Comparison of ENCODE assay signal across 18 cellular contexts in genomic region chr17:42119301-42119700, GRCh38. TPM values are rescaled to one million over a fixed set of nuclear protein-coding genes. Genes with fewer than 3 reads are reported as not detected.
DNase-seq lines count a peak whose midpoint lies in the region; ATAC-seq and TF ChIP-seq lines count a peak whose summit lies in the region.
"Had no signal": no experiment of that assay in that cellular context is flagged by ENCODE, and none has a peak within 500 bp of the region (broad histone marks: within the 10 kb centered on the region; RNA-seq: fewer than 3 reads in every experiment).

No MANE protein-coding gene starts in this region.

- H3K27ac ChIP-seq in HCT116 (ENCODE audit: low read depth, low read length), result no peak overlapping the region
- no peak overlapping the region for H3K27ac ChIP-seq in osteoblast (ENCODE audit: low read depth, low read length)
- H3K27ac ChIP-seq: cardiac muscle cell, parathyroid adenoma, right lobe of liver had no signal

- no peak overlapping the region for H3K27ac Mint-ChIP-seq in activated T-cell treated with anti-CD3 and anti-CD28 coated beads, Interleukin-2, amount 50 U/mL, for 72 hours
- peak overlapping the region; percentile 34 for H3K27ac Mint-ChIP-seq in activated CD8-positive, alpha-beta T cell treated with anti-CD3 and anti-CD28 coated beads, Interleukin-2, amount 10 ng/mL, durations not matched to agents 7 days and 5 days

- H3K4me1 Mint-ChIP-seq in activated T-cell treated with anti-CD3 and anti-CD28 coated beads, Interleukin-2, amount 50 U/mL, for 4 hours (ENCODE audit: low read depth), result peaks cover 20% of the 10 kb centered on the region
- H3K4me1 Mint-ChIP-seq in activated T-cell treated with anti-CD3 and anti-CD28 coated beads, Interleukin-2, amount 50 U/mL, for 72 hours (ENCODE audit: low read depth), result peaks cover 39% of the 10 kb centered on the region
- H3K4me1 Mint-ChIP-seq in activated CD8-positive, alpha-beta T cell treated with anti-CD3 and anti-CD28 coated beads, Interleukin-2, amount 10 ng/mL, durations not matched to agents 7 days and 5 days (ENCODE audit: low read depth), result peaks cover 42% of the 10 kb centered on the region

- peaks cover 18% of the 10 kb centered on the region for H3K36me3 Mint-ChIP-seq in activated T-cell treated with anti-CD3 and anti-CD28 coated beads, Interleukin-2, amount 50 U/mL, for 4 hours (ENCODE audit: insufficient read depth)
- peaks cover 0 to 6% of the 10 kb centered on the region in 2 donors for H3K36me3 Mint-ChIP-seq in activated T-cell treated with anti-CD3 and anti-CD28 coated beads, Interleukin-2, amount 50 U/mL, for 72 hours (ENCODE audit: insufficient read depth in 2 of 2)
- peaks cover 26% of the 10 kb centered on the region for H3K36me3 Mint-ChIP-seq in activated CD8-positive, alpha-beta T cell treated with anti-CD3 and anti-CD28 coated beads, Interleukin-2, amount 10 ng/mL, durations not matched to agents 7 days and 5 days (ENCODE audit: low read depth)

- CTCF ChIA-PET in HCT116 (lab: Charles Lee), result no interaction called here
- CTCF ChIA-PET in activated CD8-positive, alpha-beta T cell treated with anti-CD3 and anti-CD28 coated beads, Interleukin-2, amount 10 ng/mL, durations not matched to agents 7 days and 5 days (lab: Charles Lee), result interaction anchor here (0.8 to 16.9 kb wide), 15 partner anchors 11 to 286 kb away, joined by 3 to 168 read pairs (median 6); partner anchors contain the start of genes DNAJC7, KCNH4 and NKIRAS2

- H3K9me3 ChIP-seq in HCT116 (ENCODE audit: control insufficient read depth in 1 of 2, insufficient read depth in 1 of 2, low read depth in 1 of 2, low read length in 2 of 2) (no peaks in the 10 kb centered on the region), osteoblast (ENCODE audit: low read depth, low read length) (no peaks in the 10 kb centered on the region)
- H3K9me3 ChIP-seq: right lobe of liver had no signal

- no peak for TF ChIP-seq RAD21 in HCT116 (IDR thresholded peaks at IDR 0.05; ENCODE audit: low read depth)

- ATAC-seq in activated T-cell treated with anti-CD3 and anti-CD28 coated beads, Interleukin-2, amount 50 U/mL, for 4 hours, result no peak
- no peak for ATAC-seq in activated T-cell treated with anti-CD3 and anti-CD28 coated beads, Interleukin-2, amount 50 U/mL, for 72 hours (replicated peaks in 1 of 2)
- ATAC-seq in HCT116 (no peak), GM21737 (IDR thresholded peaks at IDR 0.05; ENCODE audit: unreplicated experiment) (no peak)
- ATAC-seq in activated CD8-positive, alpha-beta T cell treated with anti-CD3 and anti-CD28 coated beads, Interleukin-2, amount 10 ng/mL, durations not matched to agents 7 days and 5 days, result no peak
- ATAC-seq: right lobe of liver had no signal

- POLR2A ChIA-PET in HCT116 (lab: Charles Lee), result no interaction called here
- POLR2A ChIA-PET in activated CD8-positive, alpha-beta T cell treated with anti-CD3 and anti-CD28 coated beads, Interleukin-2, amount 10 ng/mL, durations not matched to agents 7 days and 5 days (lab: Charles Lee), result interaction anchor here (0.6 to 4.0 kb wide), 3 partner anchors 34 to 101 kb away, joined by 4 to 30 read pairs (median 6); partner anchors contain the start of genes DNAJC7 and NKIRAS2

- H3K27me3 ChIP-seq in HCT116 (ENCODE audit: insufficient read depth, low read length), result no peaks in the 10 kb centered on the region
- H3K27me3 ChIP-seq in osteoblast (ENCODE audit: insufficient read depth, low read length), result no peaks in the 10 kb centered on the region
- H3K27me3 ChIP-seq: cardiac muscle cell, right lobe of liver had no signal

- intact Hi-C loops in HCT116 (cut with micrococcal nuclease), result loop anchor here (5.0 kb wide), 1 partner anchor 408 kb away; no protein-coding TSS in a partner anchor

- H3K4me3 Mint-ChIP-seq in activated T-cell treated with anti-CD3 and anti-CD28 coated beads, Interleukin-2, amount 50 U/mL, for 4 hours, result peak overlapping the region; percentile 11
- no peak overlapping the region for H3K4me3 Mint-ChIP-seq in activated T-cell treated with anti-CD3 and anti-CD28 coated beads, Interleukin-2, amount 50 U/mL, for 72 hours
- no peak overlapping the region for H3K4me3 Mint-ChIP-seq in activated CD8-positive, alpha-beta T cell treated with anti-CD3 and anti-CD28 coated beads, Interleukin-2, amount 10 ng/mL, durations not matched to agents 7 days and 5 days

- H3K79me2 ChIP-seq in HCT116 (ENCODE audit: insufficient read depth, low read length) (no peaks in the 10 kb centered on the region), osteoblast (ENCODE audit: insufficient read depth, low read length) (peaks cover 3% of the 10 kb centered on the region)
- H3K79me2 ChIP-seq: parathyroid adenoma had no signal

- H3K27me3 Mint-ChIP-seq in activated T-cell treated with anti-CD3 and anti-CD28 coated beads, Interleukin-2, amount 50 U/mL, for 4 hours (ENCODE audit: low read depth), result no peaks in the 10 kb centered on the region
- H3K27me3 Mint-ChIP-seq in activated T-cell treated with anti-CD3 and anti-CD28 coated beads, Interleukin-2, amount 50 U/mL, for 72 hours (ENCODE audit: low read depth), result no peaks in the 10 kb centered on the region
- no peaks in the 10 kb centered on the region for H3K27me3 Mint-ChIP-seq in activated CD8-positive, alpha-beta T cell treated with anti-CD3 and anti-CD28 coated beads, Interleukin-2, amount 10 ng/mL, durations not matched to agents 7 days and 5 days (ENCODE audit: low read depth)
- H3K27me3 Mint-ChIP-seq: naive B cell had no signal

- H3K4me1 ChIP-seq in HCT116 (ENCODE audit: control insufficient read depth in 1 of 2, insufficient read depth in 2 of 2, low read length in 2 of 2) (peaks cover 5 to 24% of the 10 kb centered on the region in 2 experiments; a peak in 3 of 4 replicates), osteoblast (ENCODE audit: insufficient read depth, low read length) (peaks cover 9% of the 10 kb centered on the region)

- H4K20me1 ChIP-seq in HCT116 (ENCODE audit: insufficient read depth) (no peaks in the 10 kb centered on the region), osteoblast (ENCODE audit: insufficient read depth, low read length) (peaks cover 6% of the 10 kb centered on the region)

- no peak overlapping the region for H3K4me2 ChIP-seq in HCT116 (ENCODE audit: low read length)
- no peak overlapping the region for H3K4me2 ChIP-seq in osteoblast (ENCODE audit: insufficient read depth, low read length)

- no peak for DNase-seq in activated T-cell treated with anti-CD3 and anti-CD28 coated beads, Interleukin-2, amount 50 U/mL, for 4 hours
- DNase-seq in activated T-cell treated with anti-CD3 and anti-CD28 coated beads, Interleukin-2, amount 50 U/mL, for 72 hours, result no peak
- DNase-seq in HCT116 (ENCODE audit: low read depth, low spot score), result no peak
- DNase-seq in activated CD8-positive, alpha-beta T cell treated with anti-CD3 and anti-CD28 coated beads, Interleukin-2, amount 10 ng/mL, durations not matched to agents 7 days and 5 days, result no peak
- peak; percentile 63 for DNase-seq in osteoblast (ENCODE audit: insufficient read length, low spot score, missing footprints)
- DNase-seq in NCI-H2227 (lab: John Stamatoyannopoulos, UW; ENCODE audit: unreplicated experiment), result no peak
- DNase-seq in GM19238 (ENCODE audit: insufficient read length, low spot score), result no peak
- DNase-seq: activated CD4-positive, CD25-positive, alpha-beta regulatory T cell treated with anti-CD3 and anti-CD28 coated beads, Interleukin-2, amount 50 U/mL, for 72 hours; amniotic stem cell; NCI-H1694 treated with DMSO at 0.1 percent for 48 hours had no signal

- no peaks in the 10 kb centered on the region for H3K9me3 Mint-ChIP-seq in activated T-cell treated with anti-CD3 and anti-CD28 coated beads, Interleukin-2, amount 50 U/mL, for 4 hours
- H3K9me3 Mint-ChIP-seq in activated T-cell treated with anti-CD3 and anti-CD28 coated beads, Interleukin-2, amount 50 U/mL, for 72 hours, result no peaks in the 10 kb centered on the region
- H3K9me3 Mint-ChIP-seq in activated CD8-positive, alpha-beta T cell treated with anti-CD3 and anti-CD28 coated beads, Interleukin-2, amount 10 ng/mL, durations not matched to agents 7 days and 5 days (ENCODE audit: insufficient read depth), result no peaks in the 10 kb centered on the region

- TF ChIP-seq POLR2A in HCT116 (IDR thresholded peaks at IDR 0.05; ENCODE audit: borderline replicate concordance, extremely low read depth, insufficient read depth, insufficient read length), result no peak

- no peak overlapping the region for H3K4me3 ChIP-seq in HCT116 (replicated peaks in 1 of 2; ENCODE audit: low read depth in 1 of 2, low read length in 2 of 2)
- no peak overlapping the region for H3K4me3 ChIP-seq in osteoblast (ENCODE audit: insufficient read depth, low read length)
- H3K4me3 ChIP-seq: cardiac muscle cell, right lobe of liver had no signal

- peak overlapping the region; percentile 17; the same call in 1 of the 2 replicates for H3K9ac ChIP-seq in HCT116 (ENCODE audit: low read length)
- H3K9ac ChIP-seq: parathyroid adenoma had no signal

- H2AFZ ChIP-seq in HCT116 (ENCODE audit: low read depth, low read length, poor library complexity, severe bottlenecking) (no peak overlapping the region), osteoblast (ENCODE audit: low read length) (no peak overlapping the region)
- H2AFZ ChIP-seq: parathyroid adenoma had no signal

- RAD21 ChIA-PET in HCT116 (lab: Charles Lee; ENCODE audit: low non-redundant PET in 1 of 2, low total read pairs in 2 of 2, uncharacterized antibody in 2 of 2, unreplicated experiment in 2 of 2), result no interaction called here

- H3K36me3 ChIP-seq in HCT116 (ENCODE audit: control insufficient read depth in 1 of 2, insufficient read depth in 2 of 2, low read length in 2 of 2), result peaks cover 3 to 11% of the 10 kb centered on the region in 2 experiments; a peak in 3 of 4 replicates
- H3K36me3 ChIP-seq in osteoblast (ENCODE audit: insufficient read depth, low read length), result peaks cover 25% of the 10 kb centered on the region

- TF ChIP-seq CTCF in HCT116 (IDR thresholded peaks at IDR 0.05 in 2 of 3, conservative IDR thresholded peaks at IDR 0.05 in 1 of 3; ENCODE audit: borderline replicate concordance in 1 of 3, insufficient read depth in 1 of 3, low read depth in 2 of 3, low read length in 2 of 3), result no peak
- no peak for TF ChIP-seq CTCF in osteoblast (IDR thresholded peaks at IDR 0.05; ENCODE audit: extremely low read depth, low read depth, low read length)

- no peaks in the 10 kb centered on the region for H3K9me2 ChIP-seq in HCT116 (ENCODE audit: insufficient read depth)

- no TSS peak for BruUV-seq in HCT116 (replicated peaks; lab: Mats Ljungman, UMichigan)

RNA-seq across cellular contexts. Expression of gene KAT2A, which starts 1.9 kb away (rescaled TPM):
- total RNA-seq in activated T-cell treated with anti-CD3 and anti-CD28 coated beads, Interleukin-2, amount 50 U/mL, for 4 hours, result 10 to 100 TPM; 70.1 to 92.5 (median 82.4) TPM
- total RNA-seq in activated T-cell treated with anti-CD3 and anti-CD28 coated beads, Interleukin-2, amount 50 U/mL, for 72 hours, result 10 to 100 TPM; 33.3 to 41.4 TPM
- total RNA-seq in HCT116 (2021; ENCODE audit: unreplicated experiment) (41.2 TPM), osteoblast (8.3 and 9.0 TPM in 2 replicates)
- 32.9 and 39.7 TPM in 2 replicates for polyA plus RNA-seq in HCT116 (2012)
- 10 to 100 TPM; 45.2 to 46.8 TPM for total RNA-seq in activated CD8-positive, alpha-beta T cell treated with anti-CD3 and anti-CD28 coated beads, Interleukin-2, amount 10 ng/mL, durations not matched to agents 7 days and 5 days

RNA-seq across cellular contexts. Expression of gene HSPB9, which starts 3.3 kb away (rescaled TPM):
- total RNA-seq in activated T-cell treated with anti-CD3 and anti-CD28 coated beads, Interleukin-2, amount 50 U/mL, for 4 hours, result under 1 TPM in 1 of 3 donors, not detected in 2; 0.10 TPM
- under 1 TPM in 1 of 2 donors, not detected in 1; 0.28 TPM for total RNA-seq in activated T-cell treated with anti-CD3 and anti-CD28 coated beads, Interleukin-2, amount 50 U/mL, for 72 hours
- not detected for total RNA-seq in HCT116 (2021; ENCODE audit: unreplicated experiment)
- polyA plus RNA-seq in HCT116 (2012), result 0.10 TPM in 1 of 2 replicates, not detected in the other
- total RNA-seq in activated CD8-positive, alpha-beta T cell treated with anti-CD3 and anti-CD28 coated beads, Interleukin-2, amount 10 ng/mL, durations not matched to agents 7 days and 5 days, result under 1 TPM; 0.16 to 0.29 TPM
- not detected in 2 replicates for total RNA-seq in osteoblast
- total RNA-seq: endothelial cell of umbilical vein, ureter had no signal
- polyA plus RNA-seq: endothelial cell of umbilical vein had no signal

RNA-seq across cellular contexts. Expression of gene DHX58, which starts 6.8 kb away (rescaled TPM):
- total RNA-seq in activated T-cell treated with anti-CD3 and anti-CD28 coated beads, Interleukin-2, amount 50 U/mL, for 4 hours, result 1 to 10 TPM; 2.0 to 8.4 (median 6.9) TPM
- total RNA-seq in activated T-cell treated with anti-CD3 and anti-CD28 coated beads, Interleukin-2, amount 50 U/mL, for 72 hours, result 10 to 100 TPM; 33.2 to 62.0 TPM
- total RNA-seq in HCT116 (2021; ENCODE audit: unreplicated experiment) (1.2 TPM), osteoblast (18.5 and 23.0 TPM in 2 replicates)
- 1.1 and 1.6 TPM in 2 replicates for polyA plus RNA-seq in HCT116 (2012)
- total RNA-seq in activated CD8-positive, alpha-beta T cell treated with anti-CD3 and anti-CD28 coated beads, Interleukin-2, amount 10 ng/mL, durations not matched to agents 7 days and 5 days, result 10 to 100 TPM; 71.9 to 72.9 TPM
- polyA plus RNA-seq: cardiac muscle cell had no signal

RNA-seq across cellular contexts. Expression of gene ZNF385C, which starts 21.0 kb away (rescaled TPM):
- under 1 TPM in 2 of 3 donors, not detected in 1; 0.29 to 0.43 TPM for total RNA-seq in activated T-cell treated with anti-CD3 and anti-CD28 coated beads, Interleukin-2, amount 50 U/mL, for 4 hours
- 1 to 10 TPM; 1.1 to 1.6 TPM for total RNA-seq in activated T-cell treated with anti-CD3 and anti-CD28 coated beads, Interleukin-2, amount 50 U/mL, for 72 hours
- total RNA-seq in HCT116 (2021; ENCODE audit: unreplicated experiment) (1.1 TPM), osteoblast (not detected in 2 replicates)
- polyA plus RNA-seq in HCT116 (2012), result 0.76 and 1.2 TPM in 2 replicates
- under 1 TPM; 0.23 to 0.47 TPM for total RNA-seq in activated CD8-positive, alpha-beta T cell treated with anti-CD3 and anti-CD28 coated beads, Interleukin-2, amount 10 ng/mL, durations not matched to agents 7 days and 5 days
- total RNA-seq: dermis blood vessel endothelial cell, endothelial cell of umbilical vein had no signal

RNA-seq across cellular contexts. Expression of gene RAB5C, which starts 35.5 kb away (rescaled TPM):
- total RNA-seq in activated T-cell treated with anti-CD3 and anti-CD28 coated beads, Interleukin-2, amount 50 U/mL, for 4 hours, result 10 to 100 TPM; 76.5 to 81.0 (median 79.1) TPM
- total RNA-seq in activated T-cell treated with anti-CD3 and anti-CD28 coated beads, Interleukin-2, amount 50 U/mL, for 72 hours, result 10 to 100 TPM; 35.1 to 44.1 TPM
- 115 TPM for total RNA-seq in HCT116 (2021; ENCODE audit: unreplicated experiment)
- 135 and 136 TPM in 2 replicates for polyA plus RNA-seq in HCT116 (2012)
- 100 to 1,000 TPM; 102 to 107 TPM for total RNA-seq in activated CD8-positive, alpha-beta T cell treated with anti-CD3 and anti-CD28 coated beads, Interleukin-2, amount 10 ng/mL, durations not matched to agents 7 days and 5 days
- total RNA-seq in osteoblast, result 80.0 and 90.5 TPM in 2 replicates
